1 cellular context compared by ENCODE assay signal in the genomic region with DNA sequence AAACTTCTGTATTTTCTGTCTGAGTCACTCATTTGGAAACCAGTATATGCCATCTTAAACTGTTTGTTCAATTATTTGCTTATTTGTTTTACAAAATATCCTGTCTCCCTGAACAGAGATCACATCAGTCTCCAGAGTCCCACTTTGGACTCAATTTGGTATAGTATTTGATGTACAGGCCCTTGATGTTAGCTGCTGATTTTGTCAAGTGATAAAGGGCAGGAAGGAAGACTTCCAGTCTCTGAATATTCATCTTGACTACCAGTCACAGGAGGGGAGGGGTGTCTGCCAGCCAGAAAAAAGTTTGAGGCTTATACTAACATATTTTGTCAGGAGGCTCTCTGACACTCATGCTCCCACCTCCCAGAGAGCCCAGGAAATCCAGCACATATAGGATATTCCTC.
TF ChIP-seq lines count a peak whose summit lies in the region.

No MANE protein-coding gene starts in this region.

TF ChIP-seq in HepG2, 621 proteins besides CTCF, POLR2A, EP300 and RAD21 (continued from another document and continues in another):
- TF ChIP-seq, protein P1, sequence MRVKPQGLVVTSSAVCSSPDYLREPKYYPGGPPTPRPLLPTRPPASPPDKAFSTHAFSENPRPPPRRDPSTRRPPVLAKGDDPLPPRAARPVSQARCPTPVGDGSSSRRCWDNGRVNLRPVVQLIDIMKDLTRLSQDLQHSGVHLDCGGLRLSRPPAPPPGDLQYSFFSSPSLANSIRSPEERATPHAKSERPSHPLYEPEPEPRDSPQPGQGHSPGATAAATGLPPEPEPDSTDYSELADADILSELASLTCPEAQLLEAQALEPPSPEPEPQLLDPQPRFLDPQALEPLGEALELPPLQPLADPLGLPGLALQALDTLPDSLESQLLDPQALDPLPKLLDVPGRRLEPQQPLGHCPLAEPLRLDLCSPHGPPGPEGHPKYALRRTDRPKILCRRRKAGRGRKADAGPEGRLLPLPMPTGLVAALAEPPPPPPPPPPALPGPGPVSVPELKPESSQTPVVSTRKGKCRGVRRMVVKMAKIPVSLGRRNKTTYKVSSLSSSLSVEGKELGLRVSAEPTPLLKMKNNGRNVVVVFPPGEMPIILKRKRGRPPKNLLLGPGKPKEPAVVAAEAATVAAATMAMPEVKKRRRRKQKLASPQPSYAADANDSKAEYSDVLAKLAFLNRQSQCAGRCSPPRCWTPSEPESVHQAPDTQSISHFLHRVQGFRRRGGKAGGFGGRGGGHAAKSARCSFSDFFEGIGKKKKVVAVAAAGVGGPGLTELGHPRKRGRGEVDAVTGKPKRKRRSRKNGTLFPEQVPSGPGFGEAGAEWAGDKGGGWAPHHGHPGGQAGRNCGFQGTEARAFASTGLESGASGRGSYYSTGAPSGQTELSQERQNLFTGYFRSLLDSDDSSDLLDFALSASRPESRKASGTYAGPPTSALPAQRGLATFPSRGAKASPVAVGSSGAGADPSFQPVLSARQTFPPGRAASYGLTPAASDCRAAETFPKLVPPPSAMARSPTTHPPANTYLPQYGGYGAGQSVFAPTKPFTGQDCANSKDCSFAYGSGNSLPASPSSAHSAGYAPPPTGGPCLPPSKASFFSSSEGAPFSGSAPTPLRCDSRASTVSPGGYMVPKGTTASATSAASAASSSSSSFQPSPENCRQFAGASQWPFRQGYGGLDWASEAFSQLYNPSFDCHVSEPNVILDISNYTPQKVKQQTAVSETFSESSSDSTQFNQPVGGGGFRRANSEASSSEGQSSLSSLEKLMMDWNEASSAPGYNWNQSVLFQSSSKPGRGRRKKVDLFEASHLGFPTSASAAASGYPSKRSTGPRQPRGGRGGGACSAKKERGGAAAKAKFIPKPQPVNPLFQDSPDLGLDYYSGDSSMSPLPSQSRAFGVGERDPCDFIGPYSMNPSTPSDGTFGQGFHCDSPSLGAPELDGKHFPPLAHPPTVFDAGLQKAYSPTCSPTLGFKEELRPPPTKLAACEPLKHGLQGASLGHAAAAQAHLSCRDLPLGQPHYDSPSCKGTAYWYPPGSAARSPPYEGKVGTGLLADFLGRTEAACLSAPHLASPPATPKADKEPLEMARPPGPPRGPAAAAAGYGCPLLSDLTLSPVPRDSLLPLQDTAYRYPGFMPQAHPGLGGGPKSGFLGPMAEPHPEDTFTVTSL (CRISPR knock-in tag; IDR thresholded peaks at IDR 0.05; ENCODE audit: borderline replicate concordance), result peak; percentile 77; the same call in 1 of the 2 replicates
- TF ChIP-seq MAF1 (CRISPR knock-in tag; IDR thresholded peaks at IDR 0.05; ENCODE audit: borderline replicate concordance), result no peak
- TF ChIP-seq RXRB (CRISPR knock-in tag; IDR thresholded peaks at IDR 0.05; ENCODE audit: borderline replicate concordance), result peak; percentile 25; the same call in 1 of the 2 replicates
- no peak for TF ChIP-seq AHR (CRISPR knock-in tag; IDR thresholded peaks at IDR 0.05)
- TF ChIP-seq ZBTB34 (CRISPR knock-in tag; IDR thresholded peaks at IDR 0.05), result no peak
- no peak for TF ChIP-seq ZNF563 (CRISPR knock-in tag; IDR thresholded peaks at IDR 0.05)
- no peak for TF ChIP-seq SP5 (CRISPR knock-in tag; IDR thresholded peaks at IDR 0.05; ENCODE audit: borderline replicate concordance, low read depth)
- 0 out of 2 replicates have a peak, but pooled peaks have one; percentile 35 for TF ChIP-seq POGZ (CRISPR knock-in tag; IDR thresholded peaks at IDR 0.05)
- TF ChIP-seq FOXA3 (CRISPR knock-in tag; IDR thresholded peaks at IDR 0.05), result peak; percentile 30; the same call in 1 of the 2 replicates
- no peak for TF ChIP-seq FOXP1 (IDR thresholded peaks at IDR 0.05)
- peak; percentile 60; the same call in 1 of the 2 replicates for TF ChIP-seq FOXP1 (CRISPR knock-in tag; IDR thresholded peaks at IDR 0.05)
- no peak for TF ChIP-seq ZNF720 (CRISPR knock-in tag; IDR thresholded peaks at IDR 0.05)
- TF ChIP-seq ZNF512B (CRISPR knock-in tag; IDR thresholded peaks at IDR 0.05; ENCODE audit: borderline replicate concordance), result no peak
- peak; percentile 66; the same call in 1 of the 2 replicates for TF ChIP-seq MIXL1 (CRISPR knock-in tag; IDR thresholded peaks at IDR 0.05)
- TF ChIP-seq, protein P2, sequence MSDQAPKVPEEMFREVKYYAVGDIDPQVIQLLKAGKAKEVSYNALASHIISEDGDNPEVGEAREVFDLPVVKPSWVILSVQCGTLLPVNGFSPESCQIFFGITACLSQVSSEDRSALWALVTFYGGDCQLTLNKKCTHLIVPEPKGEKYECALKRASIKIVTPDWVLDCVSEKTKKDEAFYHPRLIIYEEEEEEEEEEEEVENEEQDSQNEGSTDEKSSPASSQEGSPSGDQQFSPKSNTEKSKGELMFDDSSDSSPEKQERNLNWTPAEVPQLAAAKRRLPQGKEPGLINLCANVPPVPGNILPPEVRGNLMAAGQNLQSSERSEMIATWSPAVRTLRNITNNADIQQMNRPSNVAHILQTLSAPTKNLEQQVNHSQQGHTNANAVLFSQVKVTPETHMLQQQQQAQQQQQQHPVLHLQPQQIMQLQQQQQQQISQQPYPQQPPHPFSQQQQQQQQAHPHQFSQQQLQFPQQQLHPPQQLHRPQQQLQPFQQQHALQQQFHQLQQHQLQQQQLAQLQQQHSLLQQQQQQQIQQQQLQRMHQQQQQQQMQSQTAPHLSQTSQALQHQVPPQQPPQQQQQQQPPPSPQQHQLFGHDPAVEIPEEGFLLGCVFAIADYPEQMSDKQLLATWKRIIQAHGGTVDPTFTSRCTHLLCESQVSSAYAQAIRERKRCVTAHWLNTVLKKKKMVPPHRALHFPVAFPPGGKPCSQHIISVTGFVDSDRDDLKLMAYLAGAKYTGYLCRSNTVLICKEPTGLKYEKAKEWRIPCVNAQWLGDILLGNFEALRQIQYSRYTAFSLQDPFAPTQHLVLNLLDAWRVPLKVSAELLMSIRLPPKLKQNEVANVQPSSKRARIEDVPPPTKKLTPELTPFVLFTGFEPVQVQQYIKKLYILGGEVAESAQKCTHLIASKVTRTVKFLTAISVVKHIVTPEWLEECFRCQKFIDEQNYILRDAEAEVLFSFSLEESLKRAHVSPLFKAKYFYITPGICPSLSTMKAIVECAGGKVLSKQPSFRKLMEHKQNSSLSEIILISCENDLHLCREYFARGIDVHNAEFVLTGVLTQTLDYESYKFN (CRISPR knock-in tag; conservative IDR thresholded peaks at IDR 0.05), result peak; percentile 59
- TF ChIP-seq GATAD1 (CRISPR knock-in tag; IDR thresholded peaks at IDR 0.05), result no peak
- no peak for TF ChIP-seq ZHX2 (IDR thresholded peaks at IDR 0.05; ENCODE audit: low read depth)
- no peak for TF ChIP-seq ZHX2 (CRISPR knock-in tag; IDR thresholded peaks at IDR 0.05; ENCODE audit: borderline replicate concordance)
- no peak for TF ChIP-seq HMG20B (CRISPR knock-in tag; conservative IDR thresholded peaks at IDR 0.05)
- no peak for TF ChIP-seq MBD4 (IDR thresholded peaks at IDR 0.05; ENCODE audit: borderline replicate concordance, low read length)
- TF ChIP-seq, protein P3, sequence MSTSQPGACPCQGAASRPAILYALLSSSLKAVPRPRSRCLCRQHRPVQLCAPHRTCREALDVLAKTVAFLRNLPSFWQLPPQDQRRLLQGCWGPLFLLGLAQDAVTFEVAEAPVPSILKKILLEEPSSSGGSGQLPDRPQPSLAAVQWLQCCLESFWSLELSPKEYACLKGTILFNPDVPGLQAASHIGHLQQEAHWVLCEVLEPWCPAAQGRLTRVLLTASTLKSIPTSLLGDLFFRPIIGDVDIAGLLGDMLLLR (CRISPR knock-in tag; IDR thresholded peaks at IDR 0.05), result no peak
- TF ChIP-seq MED1 (CRISPR knock-in tag; IDR thresholded peaks at IDR 0.05), result peak; percentile 48; the same call in 1 of the 2 replicates
- TF ChIP-seq HNF4A (CRISPR knock-in tag; IDR thresholded peaks at IDR 0.05), result peak; percentile 18; the same call in 1 of the 2 replicates
- TF ChIP-seq FOXP4 (CRISPR knock-in tag; IDR thresholded peaks at IDR 0.05), result peak; percentile 68
- TF ChIP-seq CCAR2 (optimal IDR thresholded peaks at IDR 0.05; ENCODE audit: low read depth, low read length), result no peak
- no peak for TF ChIP-seq STAT5B (CRISPR knock-in tag; IDR thresholded peaks at IDR 0.05)
- no peak for TF ChIP-seq ZNF44 (CRISPR knock-in tag; IDR thresholded peaks at IDR 0.05)
- no peak for TF ChIP-seq SOX6 (IDR thresholded peaks at IDR 0.05)
- peak; percentile 34; the same call in 1 of the 2 replicates for TF ChIP-seq SOX6 (CRISPR knock-in tag; IDR thresholded peaks at IDR 0.05)
